In the genomic region with DNA sequence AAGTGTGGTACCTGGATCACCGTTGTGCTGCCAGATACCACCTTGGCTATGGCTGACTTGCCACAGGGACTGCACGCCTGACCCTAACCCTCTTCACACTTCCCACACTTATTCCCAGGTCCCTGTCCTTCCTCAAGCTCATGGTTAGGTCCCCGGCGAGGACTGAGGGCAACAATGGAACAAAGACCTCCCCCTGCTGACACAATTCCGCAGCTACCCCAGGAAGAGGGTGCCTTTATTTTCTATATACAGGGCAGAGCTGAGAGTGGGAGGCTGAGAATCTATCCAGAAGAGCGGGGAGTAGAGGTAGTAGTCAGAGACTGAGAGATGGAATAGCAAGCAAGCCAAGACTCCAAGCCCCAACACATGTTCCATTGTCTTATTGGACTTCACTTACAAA, we compare ENCODE assay signal across 30 cellular contexts.
"Had no signal": no experiment of that assay in that cellular context is flagged by ENCODE, and none has a peak within 500 bp of the region (broad histone marks: within the 10 kb centered on the region; RNA-seq: fewer than 3 reads in every experiment).

No MANE protein-coding gene starts in this region.

- H3K4me3 ChIP-seq: adrenal gland, body of pancreas, colonic mucosa, left ventricle myocardium inferior, lung, mucosa of descending colon, stomach, thyroid gland had no signal

- H3K9me3 ChIP-seq: adrenal gland, body of pancreas, colonic mucosa, left ventricle myocardium inferior, mucosa of descending colon, stomach, thyroid gland had no signal

- H3K27ac Mint-ChIP-seq: activated B cell treated with CpG ODN at 0.5 μM for 24 hours; activated CD4-positive, alpha-beta T cell treated with anti-CD3 and anti-CD28 coated beads for 36 hours; activated CD8-positive, alpha-beta memory T cell treated with anti-CD3 and anti-CD28 coated beads, Interleukin-2, amount 10 ng/mL, durations not matched to agents 7 days and 5 days; activated CD8-positive, alpha-beta T cell treated with anti-CD3 and anti-CD28 coated beads, Interleukin-2, amount 10 ng/mL, durations not matched to agents 7 days and 5 days; activated naive CD8-positive, alpha-beta T cell treated with anti-CD3 and anti-CD28 coated beads for 36 hours; activated T-helper 2 cell treated with anti-CD3 and anti-CD28 coated beads, Interferon-gamma antibody, Interleukin-2, Interleukin-4, amounts not matched to agents 10 μg/mL and 5 μg/mL and 100 μg/mL, durations not matched to agents 14 hours and 24 hours and 36 hours; natural killer cell treated with Interleukin-12 subunit alpha and Interleukin-12 subunit beta and Interleukin-15 and Interleukin-18, amount 100 ng/mL, for 72 hours; stimulated activated naive B cell treated with anti-CD40 and anti-IgM and Interleukin-4, amounts not matched to agents 10 μg/mL and 1 μg/mL and 100 μg/mL, for 72 hours had no signal

- H3K4me1 Mint-ChIP-seq: activated B cell treated with CpG ODN at 0.5 μM for 24 hours; stimulated activated naive B cell treated with anti-CD40 and anti-IgM and Interleukin-4, amounts not matched to agents 10 μg/mL and 1 μg/mL and 100 μg/mL, for 72 hours had no signal

- H3K36me3 Mint-ChIP-seq: stimulated activated naive B cell treated with anti-CD40 and anti-IgM and Interleukin-4, amounts not matched to agents 10 μg/mL and 1 μg/mL and 100 μg/mL, for 72 hours had no signal

- H3K27me3 ChIP-seq: adrenal gland, body of pancreas, colonic mucosa, stomach, thyroid gland had no signal

- H3K4me1 ChIP-seq: adrenal gland, body of pancreas, colonic mucosa, left ventricle myocardium inferior, stomach, thyroid gland had no signal

- H3K36me3 ChIP-seq: adrenal gland, colonic mucosa, left ventricle myocardium inferior, stomach, thyroid gland had no signal

- FAIRE-seq: endothelial cell of umbilical vein, islet of Langerhans had no signal

- H3K9me3 Mint-ChIP-seq: natural killer cell treated with Interleukin-12 subunit alpha and Interleukin-12 subunit beta and Interleukin-15 and Interleukin-18, amount 100 ng/mL, for 72 hours had no signal

- H3K27ac ChIP-seq: adrenal gland, body of pancreas, colonic mucosa, left ventricle myocardium inferior, stomach, thyroid gland had no signal

- DNase-seq: activated B cell treated with CpG ODN at 0.5 μM for 24 hours; activated CD4-positive, alpha-beta T cell treated with anti-CD3 and anti-CD28 coated beads for 36 hours; activated CD8-positive, alpha-beta memory T cell treated with anti-CD3 and anti-CD28 coated beads, Interleukin-2, amount 10 ng/mL, durations not matched to agents 7 days and 5 days; activated CD8-positive, alpha-beta T cell treated with anti-CD3 and anti-CD28 coated beads, Interleukin-2, amount 10 ng/mL, durations not matched to agents 7 days and 5 days; activated naive CD4-positive, alpha-beta T cell treated with Interleukin-2 at 50 U/mL for 16 hours; activated naive CD8-positive, alpha-beta T cell treated with anti-CD3 and anti-CD28 coated beads for 36 hours; activated T-cell treated with anti-CD3 and anti-CD28 coated beads, Interleukin-2, amount 50 U/mL, for 48 hours; adrenal gland; aorta; body of pancreas; cerebellar nuclear complex; colonic mucosa; effector CD8-positive, alpha-beta T cell; head of caudate nucleus; hippocampal formation; left ventricle myocardium inferior; mucosa of descending colon; posterior cingulate gyrus; right cardiac atrium; stimulated activated CD4-positive, alpha-beta T cell treated with anti-CD3 and anti-CD28 coated beads, Interleukin-15, amount 100 ng/mL, for 24 hours; stimulated activated CD4-positive, alpha-beta T cell treated with anti-CD3 and anti-CD28 coated beads, Interleukin-2, amount 100 ng/mL, for 24 hours; stimulated activated naive B cell treated with anti-CD40 and anti-IgM and Interleukin-4, amounts not matched to agents 10 μg/mL and 1 μg/mL and 100 μg/mL, for 72 hours; stomach; T-helper 2 cell; thyroid gland had no signal

- H3K4me3 Mint-ChIP-seq: activated B cell treated with CpG ODN at 0.5 μM for 24 hours; activated CD4-positive, alpha-beta T cell treated with anti-CD3 and anti-CD28 coated beads for 36 hours; activated CD8-positive, alpha-beta memory T cell treated with anti-CD3 and anti-CD28 coated beads, Interleukin-2, amount 10 ng/mL, durations not matched to agents 7 days and 5 days; activated CD8-positive, alpha-beta T cell treated with anti-CD3 and anti-CD28 coated beads, Interleukin-2, amount 10 ng/mL, durations not matched to agents 7 days and 5 days; activated naive CD8-positive, alpha-beta T cell treated with anti-CD3 and anti-CD28 coated beads for 36 hours; natural killer cell treated with Interleukin-12 subunit alpha and Interleukin-12 subunit beta and Interleukin-15 and Interleukin-18, amount 100 ng/mL, for 72 hours; stimulated activated naive B cell treated with anti-CD40 and anti-IgM and Interleukin-4, amounts not matched to agents 10 μg/mL and 1 μg/mL and 100 μg/mL, for 72 hours had no signal
